ENCODE assay signal across 7 cellular contexts in the genomic region with DNA sequence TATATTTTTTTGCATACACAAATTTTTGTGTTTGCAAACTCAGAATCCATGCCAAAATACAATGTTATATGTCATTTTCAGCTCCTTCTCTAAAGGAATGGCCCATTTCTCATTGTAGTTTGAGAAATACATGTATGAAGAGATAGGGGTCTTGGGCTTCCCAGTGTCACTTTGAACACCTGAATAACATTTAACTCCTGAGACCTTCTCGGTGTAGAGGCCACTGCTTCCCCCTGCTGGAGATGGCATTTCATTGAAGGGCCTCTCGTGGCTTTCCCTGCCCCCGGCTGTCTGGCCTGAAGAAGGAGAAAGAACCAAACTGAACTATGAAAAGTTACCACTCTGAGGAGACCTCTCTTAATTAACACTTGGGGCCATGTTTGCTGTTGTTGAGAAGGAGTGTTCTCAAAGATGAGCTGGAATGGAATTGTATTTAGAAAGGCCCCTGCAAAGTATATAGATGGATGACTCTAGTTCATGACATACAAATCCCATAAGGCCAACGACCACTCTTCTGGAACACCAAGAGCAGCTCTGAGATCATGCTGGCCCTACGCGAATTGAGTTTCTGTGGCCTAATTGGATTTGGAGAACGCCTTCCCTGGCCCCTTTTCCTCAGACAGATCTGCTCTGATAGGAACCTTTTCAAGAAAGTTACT.
A peak's percentile ranks its signal among the peaks of the same experiment; 100 is the strongest.
DNase-seq lines count a peak whose midpoint lies in the region; ATAC-seq and FAIRE-seq lines count a peak whose summit lies in the region.

No MANE protein-coding gene starts in this region.

- FAIRE-seq in G401.6 (lab: Jason Lieb, UNC) = peak; percentile 3

- peak in 54 of 76 experiments; percentile 2 to 69 (median 30) for DNase-seq in HUDEP-2 (lab: John Stamatoyannopoulos, UW; ENCODE audit: unreplicated experiment in 76 of 76)
- DNase-seq in SKM-1 treated with dmso at 0.1 percent for 144 hours (lab: John Stamatoyannopoulos, UW; ENCODE audit: unreplicated experiment) = peak; percentile 3
- DNase-seq in astrocyte of the hippocampus (ENCODE audit: low read depth, low spot score) = peak; percentile 77
- DNase-seq in islet precursor cell = peak; percentile 81
- peak; percentile 3 to 42 (median 33) for DNase-seq in stimulated activated CD4-positive, alpha-beta T cell treated with anti-CD3 and anti-CD28 coated beads, TNF-alpha, amount 100 ng/mL, for 24 hours (ENCODE audit: low read depth in 3 of 3)

- ATAC-seq in GM18861 (IDR thresholded peaks at IDR 0.05; ENCODE audit: unreplicated experiment) = no peak

Comparison
In these comparisons a context has a peak if more than half of its experiments do, and no peak if none do; other contexts are left out.
1. DNase-seq: peak in every context shown above with its lines; median percentile 81 in islet precursor cell; 77 in astrocyte of the hippocampus; 33 in stimulated activated CD4-positive, alpha-beta T cell treated with anti-CD3 and anti-CD28 coated beads, TNF-alpha, amount 100 ng/mL, for 24 hours; 30 in HUDEP-2; 3 in SKM-1 treated with dmso at 0.1 percent for 144 hours.